21 cellular contexts compared by ENCODE assay signal in the genomic region with DNA sequence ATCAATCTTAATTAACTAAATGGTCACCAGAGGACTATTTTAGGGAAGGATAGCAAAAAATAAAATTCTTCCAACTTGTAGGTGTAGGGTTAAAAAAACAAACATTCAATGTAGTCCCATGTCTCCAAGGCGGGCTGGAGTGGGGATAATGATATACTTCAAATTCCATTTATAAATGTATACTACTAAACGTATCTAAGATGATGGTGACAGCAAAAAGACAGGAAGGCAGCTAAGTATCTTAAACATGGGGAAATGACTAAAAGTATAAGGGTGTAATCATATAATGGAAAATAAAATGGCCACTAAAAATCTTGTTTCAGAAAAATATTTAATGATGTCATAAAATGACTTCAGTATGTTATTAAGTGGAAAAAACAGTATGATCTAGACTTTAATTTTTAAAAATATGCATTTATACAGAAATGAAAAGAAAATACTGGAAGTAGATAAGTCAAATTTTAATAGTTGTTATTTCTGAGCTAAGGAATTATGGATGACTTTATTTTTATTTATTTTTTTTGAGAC.
A peak's percentile ranks its signal among the peaks of the same experiment; 100 is the strongest.
DNase-seq lines count a peak whose midpoint lies in the region; ATAC-seq, FAIRE-seq and TF ChIP-seq lines count a peak whose summit lies in the region.
"Had no signal": no experiment of that assay in that cellular context is flagged by ENCODE, and none has a peak within 500 bp of the region (broad histone marks: within the 10 kb centered on the region; RNA-seq: fewer than 3 reads in every experiment).

No MANE protein-coding gene starts in this region.

- H3K4me1 Mint-ChIP-seq in activated T-cell treated with anti-CD3 and anti-CD28 coated beads, Interleukin-2, amount 50 U/mL, for 72 hours (ENCODE audit: low read depth): peaks cover 16% of the 10 kb centered on the region
- H3K4me1 Mint-ChIP-seq in activated T-cell treated with anti-CD3 and anti-CD28 coated beads, Interleukin-2, amount 50 U/mL, for 24 hours (ENCODE audit: low read depth): peaks cover 7% of the 10 kb centered on the region
- H3K4me1 Mint-ChIP-seq: B cell had no signal

- peak overlapping the region; percentile 17 for H3K27ac Mint-ChIP-seq in activated T-cell treated with anti-CD3 and anti-CD28 coated beads, Interleukin-2, amount 50 U/mL, for 72 hours
- no peak overlapping the region for H3K27ac Mint-ChIP-seq in activated T-cell treated with anti-CD3 and anti-CD28 coated beads, Interleukin-2, amount 50 U/mL, for 24 hours
- H3K27ac Mint-ChIP-seq: B cell; CD8-positive, alpha-beta T cell had no signal

- H3K27ac ChIP-seq in kidney (ENCODE audit: low read depth in 2 of 2, low read length in 2 of 2): no peak overlapping the region
- H3K27ac ChIP-seq: 22Rv1, BLaER1, C4-2B had no signal

- no peaks in the 10 kb centered on the region for H3K4me1 ChIP-seq in kidney (ENCODE audit: control insufficient read depth in 1 of 2, insufficient read depth in 1 of 2, low read depth in 1 of 2, low read length in 2 of 2)
- H3K4me1 ChIP-seq: BLaER1, HAP-1 had no signal

- H3K4me3 ChIP-seq in kidney (ENCODE audit: low read length in 2 of 2): no peak overlapping the region
- H3K4me3 ChIP-seq: BLaER1, HAP-1 had no signal

- no peak for ATAC-seq in activated T-cell treated with anti-CD3 and anti-CD28 coated beads, Interleukin-2, amount 50 U/mL, for 72 hours (replicated peaks in 1 of 2)
- ATAC-seq: CD8-positive, alpha-beta T cell had no signal

- H3K9me3 Mint-ChIP-seq in activated T-cell treated with anti-CD3 and anti-CD28 coated beads, Interleukin-2, amount 50 U/mL, for 72 hours: no peaks in the 10 kb centered on the region
- no peaks in the 10 kb centered on the region for H3K9me3 Mint-ChIP-seq in activated T-cell treated with anti-CD3 and anti-CD28 coated beads, Interleukin-2, amount 50 U/mL, for 24 hours
- H3K9me3 Mint-ChIP-seq: CD4-positive, CD25-positive, alpha-beta regulatory T cell; CD8-positive, alpha-beta T cell had no signal

- no peaks in the 10 kb centered on the region for H3K36me3 ChIP-seq in kidney (ENCODE audit: control insufficient read depth in 1 of 2, insufficient read depth in 2 of 2, low read length in 2 of 2)
- H3K36me3 ChIP-seq: BLaER1, HAP-1 had no signal

- no peak for TF ChIP-seq CTCF in kidney (IDR thresholded peaks at IDR 0.05; ENCODE audit: borderline replicate concordance, extremely low read depth, insufficient read depth)

- no peaks in the 10 kb centered on the region for H3K9me3 ChIP-seq in kidney (ENCODE audit: control insufficient read depth in 1 of 2, low read length in 2 of 2)
- H3K9me3 ChIP-seq: BLaER1, HAP-1 had no signal

- FAIRE-seq in kidney (lab: Jason Lieb, UNC): peak; percentile 27
- FAIRE-seq: A204.1, D721Med, GM12892, H54 had no signal

- peaks cover 5 to 7% of the 10 kb centered on the region in 2 donors for H3K36me3 Mint-ChIP-seq in activated T-cell treated with anti-CD3 and anti-CD28 coated beads, Interleukin-2, amount 50 U/mL, for 72 hours (ENCODE audit: insufficient read depth in 2 of 2)
- H3K36me3 Mint-ChIP-seq in activated T-cell treated with anti-CD3 and anti-CD28 coated beads, Interleukin-2, amount 50 U/mL, for 24 hours (ENCODE audit: low read depth): peaks cover 72% of the 10 kb centered on the region

- H3K27me3 Mint-ChIP-seq in activated T-cell treated with anti-CD3 and anti-CD28 coated beads, Interleukin-2, amount 50 U/mL, for 72 hours (ENCODE audit: low read depth): no peaks in the 10 kb centered on the region
- no peaks in the 10 kb centered on the region for H3K27me3 Mint-ChIP-seq in activated T-cell treated with anti-CD3 and anti-CD28 coated beads, Interleukin-2, amount 50 U/mL, for 24 hours
- H3K27me3 Mint-ChIP-seq: B cell; CD4-positive, CD25-positive, alpha-beta regulatory T cell had no signal

- DNase-seq in activated T-cell treated with anti-CD3 and anti-CD28 coated beads, Interleukin-2, amount 50 U/mL, for 72 hours: no peak
- no peak for DNase-seq in activated T-cell treated with anti-CD3 and anti-CD28 coated beads, Interleukin-2, amount 50 U/mL, for 24 hours
- DNase-seq in NCI-H69 (lab: John Stamatoyannopoulos, UW) (peak; percentile 24), kidney (no peak), cerebellar nuclear complex (lab: John Stamatoyannopoulos, UW) (no peak), NCI-H128 (lab: John Stamatoyannopoulos, UW; ENCODE audit: unreplicated experiment) (no peak), DMS79 (lab: John Stamatoyannopoulos, UW) (no peak)
- DNase-seq: CD4-positive, CD25-positive, alpha-beta regulatory T cell; CD8-positive, alpha-beta T cell; DMS 273 treated with DMSO at 0.1 percent for 48 hours; DMS79 treated with DMSO at 0.1 percent for 48 hours; GOT3 had no signal

- intact Hi-C loops in kidney (cut with DNase I): no loop called here

- no peak overlapping the region for H3K4me3 Mint-ChIP-seq in activated T-cell treated with anti-CD3 and anti-CD28 coated beads, Interleukin-2, amount 50 U/mL, for 72 hours
- H3K4me3 Mint-ChIP-seq in activated T-cell treated with anti-CD3 and anti-CD28 coated beads, Interleukin-2, amount 50 U/mL, for 24 hours: no peak overlapping the region
- H3K4me3 Mint-ChIP-seq: B cell; CD4-positive, CD25-positive, alpha-beta regulatory T cell; CD8-positive, alpha-beta T cell had no signal

- no peak overlapping the region for H3K9ac ChIP-seq in kidney (ENCODE audit: low read length in 2 of 2)
- H3K9ac ChIP-seq: BLaER1 had no signal
